ENCODE assay signal across 12 cellular contexts in genomic region chr1:68624233-68624632, GRCh38.
DNase-seq lines count a peak whose midpoint lies in the region; ATAC-seq and TF ChIP-seq lines count a peak whose summit lies in the region.
"Had no signal": no experiment of that assay in that cellular context is flagged by ENCODE, and none has a peak within 500 bp of the region (broad histone marks: within the 10 kb centered on the region; RNA-seq: fewer than 3 reads in every experiment).

No MANE protein-coding gene starts in this region.

- H3K4me1 ChIP-seq in smooth muscle cell (ENCODE audit: low read depth) = peaks cover 9% of the 10 kb centered on the region
- H3K4me1 ChIP-seq: psoas muscle, testis had no signal

- no peak for TF ChIP-seq CTCF in astrocyte of the cerebellum (IDR thresholded peaks at IDR 0.05; ENCODE audit: low read depth, low read length, missing control alignments)
- no peak for TF ChIP-seq CTCF in smooth muscle cell (IDR thresholded peaks at IDR 0.05; ENCODE audit: borderline replicate concordance, insufficient read depth, poor library complexity, severe bottlenecking)
- no peak for TF ChIP-seq CTCF in GM10266 (IDR thresholded peaks at IDR 0.05; ENCODE audit: control insufficient read depth, insufficient read depth, low read depth, missing control alignments)

- no peak overlapping the region for H3K9ac ChIP-seq in smooth muscle cell (ENCODE audit: low read depth)

- H3K27me3 ChIP-seq in smooth muscle cell (ENCODE audit: low read depth) = no peaks in the 10 kb centered on the region
- H3K27me3 ChIP-seq: testis had no signal

- no peaks in the 10 kb centered on the region for H4K20me1 ChIP-seq in smooth muscle cell (ENCODE audit: low read depth)

- WGBS in smooth muscle cell (ENCODE audit: low lambda C conversion rate) = 31% methylated on average over 3 of the region's 3 CpGs

- no peak overlapping the region for H2AFZ ChIP-seq in smooth muscle cell (ENCODE audit: low read depth)

- in situ Hi-C loops in astrocyte of the cerebellum (cut with HindIII; ENCODE audit: low sequenced_read_pairs) = no loop called here

- H3K4me3 ChIP-seq in astrocyte of the cerebellum (ENCODE audit: low read depth, low read length) (no peak overlapping the region), smooth muscle cell (no peak overlapping the region)
- H3K4me3 ChIP-seq: psoas muscle, testis had no signal

- H3K36me3 ChIP-seq in smooth muscle cell (ENCODE audit: low read depth) = no peaks in the 10 kb centered on the region

- H3F3A ChIP-seq in smooth muscle cell (ENCODE audit: low read depth) = no peaks in the 10 kb centered on the region

- DNase-seq in LHCN-M2 (ENCODE audit: low read depth) = peak; percentile 20
- peak; percentile 59 for DNase-seq in astrocyte of the cerebellum (ENCODE audit: low read depth)
- peak; percentile 46 for DNase-seq in glomerular visceral epithelial cell (ENCODE audit: extremely low spot score)
- DNase-seq in smooth muscle cell (lab: John Stamatoyannopoulos, UW; ENCODE audit: unreplicated experiment) = no peak
- DNase-seq in GM10266 (ENCODE audit: extremely low spot score) = no peak
- DNase-seq in NK-92 treated with Interleukin-12 subunit alpha and Interleukin-12 subunit beta, amount 100 ng/mL, for 24 hours (lab: John Stamatoyannopoulos, UW) = no peak
- DNase-seq: activated CD8-positive, alpha-beta T cell treated with anti-CD3 and anti-CD28 coated beads, Interleukin-2, amount 10 ng/mL, durations not matched to agents 7 days and 5 days; activated naive CD4-positive, alpha-beta T cell; NCI-H1694; psoas muscle; testis had no signal

- no peaks in the 10 kb centered on the region for H3K9me3 ChIP-seq in smooth muscle cell (replicated peaks; ENCODE audit: low read depth)
- H3K9me3 ChIP-seq: testis had no signal

- ATAC-seq in GM18873 (IDR thresholded peaks at IDR 0.05; ENCODE audit: low FRiP score, unreplicated experiment) = no peak
- ATAC-seq: activated CD8-positive, alpha-beta T cell treated with anti-CD3 and anti-CD28 coated beads, Interleukin-2, amount 10 ng/mL, durations not matched to agents 7 days and 5 days; psoas muscle had no signal

- no peak overlapping the region for H3K4me2 ChIP-seq in smooth muscle cell

- H3K79me2 ChIP-seq in smooth muscle cell (ENCODE audit: low read depth) = no peaks in the 10 kb centered on the region

- H3K27ac ChIP-seq in smooth muscle cell (ENCODE audit: low read depth) = peak overlapping the region; percentile 27
- H3K27ac ChIP-seq: psoas muscle, testis had no signal

Comparison
In these comparisons a context has a peak if more than half of its experiments do, and no peak if none do; other contexts are left out.
1. DNase-seq: peak in LHCN-M2 (single experiment), astrocyte of the cerebellum (single experiment) and glomerular visceral epithelial cell (single experiment); none in smooth muscle cell (single experiment), GM10266 (single experiment) and NK-92 treated with Interleukin-12 subunit alpha and Interleukin-12 subunit beta, amount 100 ng/mL, for 24 hours (single experiment).